Comparison of ENCODE assay signal across 11 cellular contexts in the genomic region with DNA sequence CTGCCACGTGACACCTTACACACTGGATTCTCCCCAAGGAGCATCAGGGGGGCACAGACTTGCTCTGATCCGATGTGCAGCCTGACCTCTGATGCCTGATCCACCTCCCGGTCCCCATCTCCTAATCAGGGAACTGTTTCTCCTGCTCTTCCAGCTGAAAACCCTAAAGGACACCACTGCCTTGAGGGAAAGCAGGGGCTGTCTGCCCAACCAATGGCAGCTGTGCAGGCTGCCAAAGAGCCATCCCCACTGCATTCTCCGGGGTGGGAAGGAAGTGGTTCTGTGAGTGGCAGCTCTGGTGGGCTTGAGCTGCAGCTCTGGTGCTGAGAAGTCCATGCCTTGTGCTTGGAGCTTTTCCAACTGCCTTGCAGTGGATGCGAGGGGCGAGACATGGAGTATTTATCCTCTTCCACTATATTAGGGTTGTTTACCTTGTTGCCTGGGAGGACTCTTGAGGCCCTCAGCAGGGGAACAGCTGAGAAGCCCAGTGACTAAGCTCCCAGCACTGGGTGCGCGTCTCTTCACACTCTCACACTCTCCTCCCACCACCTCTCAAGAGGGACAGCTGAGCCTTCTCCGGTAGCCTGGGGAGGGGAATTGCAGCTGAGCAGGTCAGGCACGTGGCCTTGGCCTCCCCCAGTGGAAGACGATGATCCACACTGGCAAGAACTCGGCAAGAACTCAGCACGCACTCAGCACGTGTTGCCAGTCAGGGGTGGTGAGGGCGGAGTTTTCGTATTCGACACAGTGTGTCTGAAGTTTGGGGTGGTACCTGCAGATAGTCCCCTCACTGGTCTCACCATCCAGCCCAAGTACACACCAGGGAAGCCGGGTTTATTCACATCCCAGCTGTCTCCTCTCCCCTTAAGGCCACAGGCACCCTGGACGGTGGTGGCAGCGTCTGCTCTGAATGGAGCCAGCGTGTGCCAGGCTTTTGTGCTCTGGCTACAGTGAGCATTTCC. TPM values are rescaled to one million over a fixed set of nuclear protein-coding genes. Genes with fewer than 3 reads are reported as not detected.
A peak's percentile ranks its signal among the peaks of the same experiment; 100 is the strongest.
DNase-seq lines count a peak whose midpoint lies in the region; ATAC-seq and TF ChIP-seq lines count a peak whose summit lies in the region.
"Had no signal": no experiment of that assay in that cellular context is flagged by ENCODE, and none has a peak within 500 bp of the region (broad histone marks: within the 10 kb centered on the region; RNA-seq: fewer than 3 reads in every experiment).

No MANE protein-coding gene starts in this region.

- peak overlapping the region; percentile 56 for H3K27ac Mint-ChIP-seq in progenitor cell of endocrine pancreas

- no peaks in the 10 kb centered on the region for H3K9me3 Mint-ChIP-seq in progenitor cell of endocrine pancreas (ENCODE audit: low read depth)

- DNase-seq in Daoy (ENCODE audit: low read depth): peak; percentile 61
- DNase-seq in NCI-H82 (lab: John Stamatoyannopoulos, UW): peak; percentile 82
- peak; percentile 76 for DNase-seq in fibroblast of pulmonary artery (ENCODE audit: low read depth)
- DNase-seq in progenitor cell of endocrine pancreas (ENCODE audit: low spot score, unreplicated experiment): no peak
- no peak for DNase-seq in cerebellar cortex (ENCODE audit: low spot score)
- no peak for DNase-seq in stimulated activated CD4-positive, alpha-beta T cell treated with anti-CD3 and anti-CD28 coated beads, Interleukin-15, amount 100 ng/mL, for 24 hours
- DNase-seq: activated CD4-positive, alpha-beta T cell treated with anti-CD3 and anti-CD28 coated beads, Interleukin-2, amount 50 U/mL, for 4 hours; NCI-H2227 treated with DMSO at 0.1 percent for 48 hours had no signal

- no peaks in the 10 kb centered on the region for H3K27me3 Mint-ChIP-seq in progenitor cell of endocrine pancreas

- no peak overlapping the region for H3K4me3 Mint-ChIP-seq in progenitor cell of endocrine pancreas (ENCODE audit: low read depth)

- H3K4me1 Mint-ChIP-seq in progenitor cell of endocrine pancreas (ENCODE audit: low read depth): no peaks in the 10 kb centered on the region

- H3K4me3 ChIP-seq in fibroblast of pulmonary artery (replicated peaks; ENCODE audit: low read depth, low read length): no peak overlapping the region

- no peak for ATAC-seq in GM21528 (IDR thresholded peaks at IDR 0.05; ENCODE audit: low FRiP score, unreplicated experiment)
- ATAC-seq in GM18502 (IDR thresholded peaks at IDR 0.05; ENCODE audit: poor library complexity, unreplicated experiment): no peak

- H3K36me3 Mint-ChIP-seq in progenitor cell of endocrine pancreas (ENCODE audit: insufficient read depth): peaks cover 14% of the 10 kb centered on the region

- TF ChIP-seq CTCF in fibroblast of pulmonary artery (IDR thresholded peaks at IDR 0.05; ENCODE audit: low read length, missing control alignments) (no peak), progenitor cell of endocrine pancreas (IDR thresholded peaks at IDR 0.05; ENCODE audit: unreplicated experiment) (no peak)

RNA-seq across cellular contexts. Expression of a gene that starts 21.1 kb away (rescaled TPM):
- not detected in 2 replicates for total RNA-seq in Daoy (2014; rRNA removed; shearing (Covaris generic))
- 0.24 TPM in 1 of 2 replicates, not detected in the other for total RNA-seq in progenitor cell of endocrine pancreas
- total RNA-seq: urinary bladder had no signal

RNA-seq across cellular contexts. Expression of a gene that starts 33.9 kb away (rescaled TPM):
- total RNA-seq in Daoy (2014; rRNA removed; shearing (Covaris generic)): 11.3 and 13.9 TPM in 2 replicates
- 7.8 and 8.7 TPM in 2 replicates for total RNA-seq in progenitor cell of endocrine pancreas

Comparison
In these comparisons a context has a peak if more than half of its experiments do, and no peak if none do; other contexts are left out.
1. DNase-seq: peak in Daoy (single experiment), NCI-H82 (single experiment) and fibroblast of pulmonary artery (single experiment); none in progenitor cell of endocrine pancreas (single experiment), cerebellar cortex (single experiment) and stimulated activated CD4-positive, alpha-beta T cell treated with anti-CD3 and anti-CD28 coated beads, Interleukin-15, amount 100 ng/mL, for 24 hours (single experiment).